In genomic region chr11:13896175-13896989, GRCh38 we compare ENCODE assay signal across 18 cellular contexts.
"Had no signal": no experiment of that assay in that cellular context is flagged by ENCODE, and none has a peak within 500 bp of the region (broad histone marks: within the 10 kb centered on the region; RNA-seq: fewer than 3 reads in every experiment).

No MANE protein-coding gene starts in this region.

- H3K9me3 ChIP-seq: body of pancreas, left ventricle myocardium inferior, prostate gland, suprapubic skin had no signal

- H3K27me3 ChIP-seq: body of pancreas, suprapubic skin had no signal

- H3K36me3 ChIP-seq: left ventricle myocardium inferior, prostate gland, suprapubic skin had no signal

- H3K9me3 Mint-ChIP-seq: activated CD8-positive, alpha-beta T cell treated with anti-CD3 and anti-CD28 coated beads for 36 hours; activated naive CD8-positive, alpha-beta T cell treated with anti-CD3 and anti-CD28 coated beads for 36 hours; central memory CD8-positive, alpha-beta T cell; stimulated activated naive CD8-positive, alpha-beta T cell treated with anti-CD3 and anti-CD28 coated beads, Interleukin-15, Interleukin-2, amounts not matched to agents 100 ng/mL and 50 ng/mL, for 24 hours; WTC11 had no signal

- H3K27ac ChIP-seq: body of pancreas, left ventricle myocardium inferior, prostate gland, suprapubic skin had no signal

- H3K27ac Mint-ChIP-seq: activated CD8-positive, alpha-beta T cell treated with anti-CD3 and anti-CD28 coated beads for 36 hours; activated naive CD8-positive, alpha-beta T cell treated with anti-CD3 and anti-CD28 coated beads for 36 hours; stimulated activated naive CD8-positive, alpha-beta T cell treated with anti-CD3 and anti-CD28 coated beads, Interleukin-15, Interleukin-2, amounts not matched to agents 100 ng/mL and 50 ng/mL, for 24 hours; WTC11 had no signal

- FAIRE-seq: endothelial cell of umbilical vein, TTC549 had no signal

- DNase-seq: activated CD4-positive, alpha-beta T cell treated with anti-CD3 and anti-CD28 coated beads for 48 hours; activated CD8-positive, alpha-beta T cell treated with anti-CD3 and anti-CD28 coated beads for 36 hours; activated naive CD8-positive, alpha-beta T cell treated with anti-CD3 and anti-CD28 coated beads for 36 hours; activated T-cell treated with anti-CD3 and anti-CD28 coated beads, Interleukin-2, amount 50 U/mL, for 48 hours; amygdala; body of pancreas; effector CD8-positive, alpha-beta T cell; glutamatergic neuron; left ventricle myocardium inferior; T-helper 2 cell had no signal

- H3K4me1 ChIP-seq: body of pancreas, left ventricle myocardium inferior, prostate gland, suprapubic skin had no signal

- H3K36me3 Mint-ChIP-seq: activated naive CD8-positive, alpha-beta T cell treated with anti-CD3 and anti-CD28 coated beads for 36 hours; WTC11 had no signal

- H3K27me3 Mint-ChIP-seq: activated naive CD8-positive, alpha-beta T cell treated with anti-CD3 and anti-CD28 coated beads for 36 hours; stimulated activated naive CD8-positive, alpha-beta T cell treated with anti-CD3 and anti-CD28 coated beads, Interleukin-15, Interleukin-2, amounts not matched to agents 100 ng/mL and 50 ng/mL, for 24 hours had no signal

- ATAC-seq: activated CD8-positive, alpha-beta T cell treated with anti-CD3 and anti-CD28 coated beads for 36 hours; body of pancreas; sciatic nerve; WTC11 had no signal

- H3K4me3 ChIP-seq: body of pancreas, left ventricle myocardium inferior, prostate gland, suprapubic skin had no signal

- H3K4me3 Mint-ChIP-seq: activated CD8-positive, alpha-beta T cell treated with anti-CD3 and anti-CD28 coated beads for 36 hours; activated naive CD8-positive, alpha-beta T cell treated with anti-CD3 and anti-CD28 coated beads for 36 hours; central memory CD8-positive, alpha-beta T cell; stimulated activated naive CD8-positive, alpha-beta T cell treated with anti-CD3 and anti-CD28 coated beads, Interleukin-15, Interleukin-2, amounts not matched to agents 100 ng/mL and 50 ng/mL, for 24 hours; WTC11 had no signal

- H3K4me1 Mint-ChIP-seq: activated naive CD8-positive, alpha-beta T cell treated with anti-CD3 and anti-CD28 coated beads for 36 hours; central memory CD8-positive, alpha-beta T cell had no signal
